Comparison of ENCODE assay signal across 8 cellular contexts in the genomic region with DNA sequence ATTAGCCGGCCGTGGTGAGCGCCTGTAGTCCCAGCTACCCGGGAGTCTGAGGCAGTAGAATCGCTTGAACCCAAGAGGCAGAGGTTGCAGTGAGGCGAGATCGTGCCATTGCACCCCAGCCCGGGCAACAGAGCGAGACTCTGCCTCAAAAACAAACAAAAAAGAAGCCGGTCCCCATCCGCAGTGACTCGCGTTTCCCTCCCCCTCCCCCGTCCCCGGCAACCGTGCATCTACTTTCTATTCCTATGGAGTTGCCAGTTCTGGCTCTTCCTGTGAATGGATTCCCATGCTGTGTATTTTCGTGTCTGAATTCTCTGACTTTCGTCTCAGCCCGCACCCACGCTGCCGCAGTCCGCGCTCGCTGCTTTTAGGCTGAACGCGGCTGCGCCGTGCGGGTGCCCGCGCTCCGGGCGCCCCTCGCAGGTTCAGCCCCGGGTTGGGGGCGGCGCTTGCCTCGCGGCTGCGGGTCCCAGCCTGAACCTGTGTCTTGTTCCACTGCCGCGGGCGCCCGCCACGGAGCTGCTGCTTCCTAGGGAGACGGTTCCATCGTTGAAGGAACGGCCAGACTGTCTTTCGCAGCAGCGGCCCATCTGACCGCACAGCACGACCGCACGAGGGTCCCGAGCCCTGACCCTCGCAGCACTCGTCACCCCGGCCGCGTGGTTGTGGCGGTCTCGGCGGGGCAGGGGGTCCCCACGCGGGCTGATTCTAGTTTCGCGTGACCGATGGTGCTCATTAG. TPM values are rescaled to one million over a fixed set of nuclear protein-coding genes. Genes with fewer than 3 reads are reported as not detected.
DNase-seq lines count a peak whose midpoint lies in the region; ATAC-seq lines count a peak whose summit lies in the region.

No MANE protein-coding gene starts in this region.

- peaks cover 11 to 13% of the 10 kb centered on the region in 2 donors for H3K36me3 ChIP-seq in mucosa of rectum (ENCODE audit: control insufficient read depth in 2 of 2, insufficient read depth in 2 of 2, low read length in 2 of 2)

- DNase-seq in 8988T, result peak; percentile 90
- DNase-seq in GM19238 (ENCODE audit: insufficient read length, low spot score), result peak; percentile 57
- peak; percentile 86 for DNase-seq in NCI-H526 treated with DMSO at 0.1 percent for 48 hours (lab: John Stamatoyannopoulos, UW)
- DNase-seq in activated CD8-positive, alpha-beta T cell treated with anti-CD3 and anti-CD28 coated beads, Interleukin-2, amount 10 ng/mL, durations not matched to agents 7 days and 5 days, result peak; percentile 75
- DNase-seq in effector CD8-positive, alpha-beta T cell (lab: John Stamatoyannopoulos, UW), result peak; percentile 59
- peak; percentile 43 for DNase-seq in stimulated activated naive B cell treated with anti-CD40 and anti-IgM and Interleukin-4, amounts not matched to agents 10 μg/mL and 1 μg/mL and 100 μg/mL, for 72 hours

- no peaks in the 10 kb centered on the region for H3K9me3 ChIP-seq in mucosa of rectum (ENCODE audit: control insufficient read depth in 2 of 2, low read length in 2 of 2)

- ATAC-seq in activated CD8-positive, alpha-beta T cell treated with anti-CD3 and anti-CD28 coated beads, Interleukin-2, amount 10 ng/mL, durations not matched to agents 7 days and 5 days, result peak; percentile 23
- peak in 1 of 2 donors; percentile 5 for ATAC-seq in stimulated activated naive B cell treated with anti-CD40 and anti-IgM and Interleukin-4, amounts not matched to agents 10 μg/mL and 1 μg/mL and 100 μg/mL, for 72 hours (replicated peaks)
- ATAC-seq in HG02798 (IDR thresholded peaks at IDR 0.05; ENCODE audit: poor library complexity, unreplicated experiment), result no peak

- H3K27ac Mint-ChIP-seq in activated CD8-positive, alpha-beta T cell treated with anti-CD3 and anti-CD28 coated beads, Interleukin-2, amount 10 ng/mL, durations not matched to agents 7 days and 5 days, result peak overlapping the region; percentile 90
- H3K27ac Mint-ChIP-seq in stimulated activated naive B cell treated with anti-CD40 and anti-IgM and Interleukin-4, amounts not matched to agents 10 μg/mL and 1 μg/mL and 100 μg/mL, for 72 hours, result peak overlapping the region; percentile 92

- peak overlapping the region; percentile 89 to 95 for H3K27ac ChIP-seq in mucosa of rectum (ENCODE audit: low read depth in 2 of 2, low read length in 2 of 2)

- CTCF ChIA-PET in activated CD8-positive, alpha-beta T cell treated with anti-CD3 and anti-CD28 coated beads, Interleukin-2, amount 10 ng/mL, durations not matched to agents 7 days and 5 days (lab: Charles Lee), result interaction anchor here (1.4 to 1.8 kb wide), 6 partner anchors 11 to 295 kb away, joined by 3 to 9 read pairs (median 6); partner anchors contain the start of gene OGFR

- H3K4me1 ChIP-seq in mucosa of rectum (ENCODE audit: control insufficient read depth in 2 of 2, insufficient read depth in 2 of 2, low read length in 2 of 2), result peaks cover 36 to 38% of the 10 kb centered on the region in 2 donors

- no peaks in the 10 kb centered on the region for H3K27me3 ChIP-seq in mucosa of rectum (ENCODE audit: control insufficient read depth in 2 of 2, insufficient read depth in 2 of 2, low read length in 2 of 2)

- POLR2A ChIA-PET in activated CD8-positive, alpha-beta T cell treated with anti-CD3 and anti-CD28 coated beads, Interleukin-2, amount 10 ng/mL, durations not matched to agents 7 days and 5 days (lab: Charles Lee), result interaction anchor here (0.9 to 3.1 kb wide), 14 partner anchors 10 to 493 kb away, joined by 3 to 21 read pairs (median 4); partner anchors contain the start of genes OGFR and SLCO4A1

- peak overlapping the region; percentile 78 for H3K4me3 Mint-ChIP-seq in activated CD8-positive, alpha-beta T cell treated with anti-CD3 and anti-CD28 coated beads, Interleukin-2, amount 10 ng/mL, durations not matched to agents 7 days and 5 days
- peak overlapping the region; percentile 84 to 88 for H3K4me3 Mint-ChIP-seq in stimulated activated naive B cell treated with anti-CD40 and anti-IgM and Interleukin-4, amounts not matched to agents 10 μg/mL and 1 μg/mL and 100 μg/mL, for 72 hours

- no peaks in the 10 kb centered on the region for H3K27me3 Mint-ChIP-seq in activated CD8-positive, alpha-beta T cell treated with anti-CD3 and anti-CD28 coated beads, Interleukin-2, amount 10 ng/mL, durations not matched to agents 7 days and 5 days (ENCODE audit: low read depth)
- H3K27me3 Mint-ChIP-seq in stimulated activated naive B cell treated with anti-CD40 and anti-IgM and Interleukin-4, amounts not matched to agents 10 μg/mL and 1 μg/mL and 100 μg/mL, for 72 hours, result no peaks in the 10 kb centered on the region

- peaks cover 51% of the 10 kb centered on the region for H3K4me1 Mint-ChIP-seq in activated CD8-positive, alpha-beta T cell treated with anti-CD3 and anti-CD28 coated beads, Interleukin-2, amount 10 ng/mL, durations not matched to agents 7 days and 5 days (ENCODE audit: low read depth)
- peaks cover 36 to 61% of the 10 kb centered on the region in 2 donors for H3K4me1 Mint-ChIP-seq in stimulated activated naive B cell treated with anti-CD40 and anti-IgM and Interleukin-4, amounts not matched to agents 10 μg/mL and 1 μg/mL and 100 μg/mL, for 72 hours

- peaks cover 20% of the 10 kb centered on the region for H3K36me3 Mint-ChIP-seq in activated CD8-positive, alpha-beta T cell treated with anti-CD3 and anti-CD28 coated beads, Interleukin-2, amount 10 ng/mL, durations not matched to agents 7 days and 5 days (ENCODE audit: low read depth)
- peaks cover 14 to 23% of the 10 kb centered on the region in 2 donors for H3K36me3 Mint-ChIP-seq in stimulated activated naive B cell treated with anti-CD40 and anti-IgM and Interleukin-4, amounts not matched to agents 10 μg/mL and 1 μg/mL and 100 μg/mL, for 72 hours

- peak overlapping the region; percentile 72 to 91 for H3K9ac ChIP-seq in mucosa of rectum (ENCODE audit: low read depth in 1 of 2, low read length in 2 of 2)

- peak overlapping the region; percentile 70 to 76 for H3K4me3 ChIP-seq in mucosa of rectum (ENCODE audit: low read length in 2 of 2)

- H3K9me3 Mint-ChIP-seq in activated CD8-positive, alpha-beta T cell treated with anti-CD3 and anti-CD28 coated beads, Interleukin-2, amount 10 ng/mL, durations not matched to agents 7 days and 5 days (ENCODE audit: insufficient read depth), result no peaks in the 10 kb centered on the region
- no peaks in the 10 kb centered on the region for H3K9me3 Mint-ChIP-seq in stimulated activated naive B cell treated with anti-CD40 and anti-IgM and Interleukin-4, amounts not matched to agents 10 μg/mL and 1 μg/mL and 100 μg/mL, for 72 hours

RNA-seq across cellular contexts. Expression of gene MRGBP, which starts 1.1 kb away (rescaled TPM):
- total RNA-seq in activated CD8-positive, alpha-beta T cell treated with anti-CD3 and anti-CD28 coated beads, Interleukin-2, amount 10 ng/mL, durations not matched to agents 7 days and 5 days, result 10 to 100 TPM; 18.3 to 19.2 TPM

RNA-seq across cellular contexts. Expression of gene OGFR, which starts 9.4 kb away (rescaled TPM):
- total RNA-seq in activated CD8-positive, alpha-beta T cell treated with anti-CD3 and anti-CD28 coated beads, Interleukin-2, amount 10 ng/mL, durations not matched to agents 7 days and 5 days, result 10 to 100 TPM; 67.0 to 76.6 TPM

RNA-seq across cellular contexts. Expression of gene COL9A3, which starts 21.7 kb away (rescaled TPM):
- not detected for total RNA-seq in activated CD8-positive, alpha-beta T cell treated with anti-CD3 and anti-CD28 coated beads, Interleukin-2, amount 10 ng/mL, durations not matched to agents 7 days and 5 days
